Comparison of ENCODE assay signal across 8 cellular contexts in the genomic region with DNA sequence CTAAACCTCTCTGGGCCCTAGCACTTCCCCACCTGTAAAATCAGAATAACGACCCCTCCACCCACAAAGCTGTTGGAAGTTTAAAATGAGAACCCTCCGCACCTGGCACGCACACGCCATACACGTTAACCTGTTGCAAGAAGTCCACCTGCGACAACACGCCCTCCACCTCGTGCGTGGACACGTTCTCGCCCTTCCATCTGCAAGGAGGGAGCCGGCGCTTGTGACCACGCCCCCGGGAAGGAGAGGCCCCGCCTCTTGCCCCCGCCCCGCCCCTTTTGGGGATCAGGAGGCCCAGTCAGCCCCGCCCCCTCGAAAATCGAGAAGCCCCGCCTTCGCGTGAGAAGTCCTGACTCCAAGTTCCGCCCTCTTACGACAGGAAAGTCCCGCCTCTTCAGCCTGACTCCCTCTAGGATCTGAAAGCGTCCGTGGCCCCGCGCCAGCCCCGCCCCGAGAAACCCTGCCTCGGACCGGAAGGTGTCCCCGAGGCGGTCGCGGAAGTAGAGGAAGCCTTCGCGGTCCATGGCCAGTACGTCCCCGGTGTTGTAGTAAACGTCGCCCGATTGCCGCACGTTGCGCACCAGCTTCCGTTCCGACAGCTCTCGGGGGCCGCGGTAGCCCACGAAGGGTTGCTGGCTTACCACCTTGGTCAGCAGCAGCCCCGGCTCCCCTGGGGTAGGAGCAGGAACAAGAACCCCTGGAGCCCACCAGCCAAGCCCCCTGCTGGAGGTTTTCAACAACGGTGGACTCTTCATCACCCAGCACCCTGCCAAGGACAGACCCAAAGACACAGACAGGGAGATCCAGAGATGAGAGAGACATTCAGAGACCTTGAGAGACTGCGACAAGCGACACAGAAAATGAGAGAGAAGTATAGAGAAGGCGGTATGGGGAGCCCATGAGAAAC. TPM values are rescaled to one million over a fixed set of nuclear protein-coding genes. Genes with fewer than 3 reads are reported as not detected.
DNase-seq lines count a peak whose midpoint lies in the region; ATAC-seq and TF ChIP-seq lines count a peak whose summit lies in the region.

No MANE protein-coding gene starts in this region.

- TF ChIP-seq EP300 in upper lobe of left lung (IDR thresholded peaks at IDR 0.05): no peak

- TF ChIP-seq POLR2A in adrenal gland (IDR thresholded peaks at IDR 0.05) (peak; percentile 24 to 63), upper lobe of left lung (IDR thresholded peaks at IDR 0.05) (peak in 1 of 4 donors; percentile 68)

- H3K27me3 ChIP-seq in adrenal gland (no peaks in the 10 kb centered on the region), heart right ventricle (no peaks in the 10 kb centered on the region), upper lobe of left lung (no peaks in the 10 kb centered on the region)

- DNase-seq in NCI-H1417 treated with DMSO at 0.1 percent for 48 hours (lab: John Stamatoyannopoulos, UW) (peak; percentile 91), SW 1271 (lab: John Stamatoyannopoulos, UW) (peak; percentile 88 to 95), adrenal gland (peak; percentile 99 to 100 (median 100)), heart right ventricle (peak; percentile 99 to 100), posterior cingulate gyrus (peak; percentile 98 to 100 (median 100)), upper lobe of left lung (peak; percentile 100)

- no peaks in the 10 kb centered on the region for H3K36me3 ChIP-seq in adrenal gland (replicated peaks in 1 of 2)
- no peaks in the 10 kb centered on the region for H3K36me3 ChIP-seq in heart right ventricle
- no peaks in the 10 kb centered on the region for H3K36me3 ChIP-seq in upper lobe of left lung

- TF ChIP-seq CTCF in GM12875 (IDR thresholded peaks at IDR 0.05; ENCODE audit: borderline replicate concordance, insufficient read depth, low read depth, low read length) (0 out of 2 replicates have a peak, but pooled peaks have one; percentile 15), adrenal gland (IDR thresholded peaks at IDR 0.05) (peak in 3 of 6 experiments; percentile 29 to 54 (median 33)), heart right ventricle (IDR thresholded peaks at IDR 0.05) (peak in 7 of 9 donors; percentile 11 to 52 (median 32)), upper lobe of left lung (IDR thresholded peaks at IDR 0.05) (peak in 5 of 6 experiments; percentile 19 to 48 (median 31))

- intact Hi-C loops in adrenal gland (cut with DNase I): no loop called here
- intact Hi-C loops in heart right ventricle (cut with DNase I): loop anchor here in 1 of 10 donors (1.0 kb wide), 1 partner anchor 20 kb away; a partner anchor contains a TSS
- intact Hi-C loops in posterior cingulate gyrus (cut with DNase I): no loop called here

- H3K4me1 ChIP-seq in adrenal gland (replicated peaks in 1 of 2) (peaks cover 6 to 15% of the 10 kb centered on the region in 2 donors), heart right ventricle (peaks cover 2 to 29% (median 18%) of the 10 kb centered on the region in 9 donors), upper lobe of left lung (peaks cover 18 to 27% (median 21%) of the 10 kb centered on the region in 4 donors)

- H3K27ac ChIP-seq in adrenal gland: peak overlapping the region in 4 of 5 donors; percentile 54 to 81 (median 76)
- H3K27ac ChIP-seq in heart right ventricle: peak overlapping the region in 9 of 10 donors; percentile 76 to 92 (median 85)
- peak overlapping the region; percentile 77 to 90 (median 81) for H3K27ac ChIP-seq in upper lobe of left lung

- ATAC-seq in HG02763 (IDR thresholded peaks at IDR 0.05; ENCODE audit: unreplicated experiment) (peak; percentile 88), heart right ventricle (peak; percentile 97 to 99 (median 98)), upper lobe of left lung (ENCODE audit: low FRiP score in 2 of 2) (peak; percentile 98 to 99)

- H3K4me3 ChIP-seq in GM12875 (ENCODE audit: low read depth, low read length) (peak overlapping the region; percentile 54), adrenal gland (peak overlapping the region; percentile 16 to 65 (median 48)), heart right ventricle (peak overlapping the region; percentile 47 to 74 (median 62)), upper lobe of left lung (peak overlapping the region; percentile 29 to 73 (median 62))

- H3K9me3 ChIP-seq in adrenal gland (replicated peaks in 1 of 3): no peaks in the 10 kb centered on the region
- no peaks in the 10 kb centered on the region for H3K9me3 ChIP-seq in heart right ventricle
- no peaks in the 10 kb centered on the region for H3K9me3 ChIP-seq in upper lobe of left lung

- 1 to 3% (median 2%) methylated on average over 34 to 59 of the region's 60 CpGs for WGBS in adrenal gland, 4 donors
- 1 to 2% methylated on average over 60 of the region's 60 CpGs for WGBS in heart right ventricle, 2 donors
- WGBS in upper lobe of left lung, 2 donors: 1 to 19% methylated on average over 4 to 60 of the region's 60 CpGs

RNA-seq across cellular contexts. Expression of a gene that starts 12.5 kb away (rescaled TPM):
- total RNA-seq in adrenal gland: 10 to 100 TPM in 2 of 8 donors, 1 to 10 TPM in 6; 3.8 to 12.8 (median 8.7) TPM
- 10 to 100 TPM in 2 of 3 donors, 1 to 10 TPM in 1; 5.9 to 18.3 (median 17.5) TPM for polyA plus RNA-seq in adrenal gland
- 1 to 10 TPM; 2.2 to 4.9 (median 3.9) TPM for total RNA-seq in heart right ventricle
- 1 to 10 TPM; 7.4 to 7.9 TPM for polyA plus RNA-seq in heart right ventricle
- 10 to 100 TPM in 1 of 6 donors, 1 to 10 TPM in 5; 1.6 to 12.2 (median 6.9) TPM for total RNA-seq in upper lobe of left lung

RNA-seq across cellular contexts. Expression of a gene that starts 20.3 kb away (rescaled TPM):
- total RNA-seq in adrenal gland (10 to 100 TPM; 10.2 to 20.4 (median 14.9) TPM), heart right ventricle (10 to 100 TPM in 5 of 10 donors, 1 to 10 TPM in 5; 7.7 to 13.3 (median 9.7) TPM), upper lobe of left lung (10 to 100 TPM; 11.9 to 19.7 (median 15.0) TPM)
- polyA plus RNA-seq in adrenal gland (10 to 100 TPM in 1 of 3 donors, 1 to 10 TPM in 2; 1.7 to 12.6 (median 7.9) TPM), heart right ventricle (1 to 10 TPM; 7.1 to 8.7 TPM)

RNA-seq across cellular contexts. Expression of a gene that starts 23.1 kb away (rescaled TPM):
- total RNA-seq in adrenal gland: 10 to 100 TPM in 7 of 8 donors, 1 to 10 TPM in 1; 8.4 to 21.6 (median 15.0) TPM
- polyA plus RNA-seq in adrenal gland: 10 to 100 TPM in 2 of 3 donors, 1 to 10 TPM in 1; 2.7 to 30.8 (median 25.6) TPM
- total RNA-seq in heart right ventricle: 1 to 10 TPM; 4.2 to 7.0 (median 5.1) TPM
- polyA plus RNA-seq in heart right ventricle: 10 to 100 TPM in 1 of 2 donors, 1 to 10 TPM in 1; 7.1 to 11.1 TPM
- 10 to 100 TPM; 10.1 to 30.4 (median 14.4) TPM for total RNA-seq in upper lobe of left lung

RNA-seq across cellular contexts. Expression of a gene that starts 32.4 kb away (rescaled TPM):
- total RNA-seq in adrenal gland: 10 to 100 TPM in 6 of 8 donors, 1 to 10 TPM in 2; 8.8 to 58.3 (median 15.5) TPM
- polyA plus RNA-seq in adrenal gland: 1 to 10 TPM; 2.1 to 7.2 (median 3.5) TPM
- 1 to 10 TPM; 3.8 to 6.1 (median 5.1) TPM for total RNA-seq in heart right ventricle
- polyA plus RNA-seq in heart right ventricle: 1 to 10 TPM; 2.6 to 4.0 TPM
- total RNA-seq in upper lobe of left lung: 10 to 100 TPM; 10.8 to 39.8 (median 18.0) TPM

RNA-seq across cellular contexts. Expression of a gene that starts 44.6 kb away (rescaled TPM):
- total RNA-seq in adrenal gland (100 to 1,000 TPM; 161 to 279 (median 228) TPM), heart right ventricle (100 to 1,000 TPM; 121 to 163 (median 150) TPM), upper lobe of left lung (100 to 1,000 TPM; 197 to 283 (median 213) TPM)
- polyA plus RNA-seq in adrenal gland (100 to 1,000 TPM; 245 to 302 (median 254) TPM), heart right ventricle (100 to 1,000 TPM; 105 to 129 TPM)

Comparison
In these comparisons a context has a peak if more than half of its experiments do, and no peak if none do; other contexts are left out.
1. Peak in every context shown above with its lines: DNase-seq, ATAC-seq, H3K4me3 ChIP-seq and H3K27ac ChIP-seq.